10 cellular contexts compared by ENCODE assay signal in the genomic region with DNA sequence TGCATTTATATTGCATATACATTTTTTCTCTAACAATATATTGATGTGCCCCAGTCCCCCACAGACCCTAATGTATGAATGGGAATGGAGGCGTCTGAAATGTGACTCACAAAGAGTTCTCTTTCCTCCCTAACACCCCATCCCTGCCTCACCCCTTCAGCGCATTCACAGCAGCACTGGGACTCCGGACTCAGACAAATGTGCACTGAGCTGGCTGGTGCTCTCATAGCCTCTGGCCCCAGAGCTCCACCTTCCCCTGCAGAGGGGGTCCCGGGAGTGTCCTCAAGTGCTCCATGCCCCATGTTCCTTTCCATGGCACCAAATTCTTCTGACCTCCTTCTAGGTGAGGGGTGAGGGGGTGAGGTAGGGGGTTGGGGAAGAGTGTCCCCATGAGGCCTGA. TPM values are rescaled to one million over a fixed set of nuclear protein-coding genes. Genes with fewer than 3 reads are reported as not detected.
DNase-seq lines count a peak whose midpoint lies in the region; ATAC-seq, FAIRE-seq and TF ChIP-seq lines count a peak whose summit lies in the region.
"Had no signal": no experiment of that assay in that cellular context is flagged by ENCODE, and none has a peak within 500 bp of the region (broad histone marks: within the 10 kb centered on the region; RNA-seq: fewer than 3 reads in every experiment).

No MANE protein-coding gene starts in this region.

- no peaks in the 10 kb centered on the region for H3K79me2 ChIP-seq in keratinocyte (ENCODE audit: control insufficient read depth, insufficient read depth, low read length)

- H3K9ac ChIP-seq in keratinocyte (ENCODE audit: control insufficient read depth, extremely low read depth, insufficient read depth, low read length) = peak overlapping the region; percentile 94

- peaks cover 5% of the 10 kb centered on the region for H3K27me3 ChIP-seq in keratinocyte (ENCODE audit: control insufficient read depth, extremely low read depth, insufficient read depth, low read length)

- dilution Hi-C loops in keratinocyte (cut with MboI; ENCODE audit: extremely low pct_ligation_motif_present, low sequenced_read_pairs) = no loop called here

- H3K36me3 ChIP-seq in keratinocyte (ENCODE audit: control insufficient read depth in 2 of 2, extremely low read depth in 1 of 2, insufficient read depth in 2 of 2, low read length in 2 of 2) = no peaks in the 10 kb centered on the region

- no peak overlapping the region for H3K27ac ChIP-seq in keratinocyte (ENCODE audit: control insufficient read depth, insufficient read depth, low read length)

- H3K9me1 ChIP-seq in keratinocyte (ENCODE audit: control insufficient read depth, extremely low read depth, insufficient read depth, low read length) = no peaks in the 10 kb centered on the region

- peaks cover 8% of the 10 kb centered on the region for H3K4me1 Mint-ChIP-seq in activated naive CD4-positive, alpha-beta T cell treated with anti-CD3 and anti-CD28 coated beads, Interleukin-2, amount 50 U/mL, for 24 hours
- peaks cover 50% of the 10 kb centered on the region for H3K4me1 Mint-ChIP-seq in activated CD8-positive, alpha-beta T cell treated with anti-CD3 and anti-CD28 coated beads, Interleukin-2, amount 10 ng/mL, durations not matched to agents 7 days and 5 days (ENCODE audit: low read depth)
- peaks cover 12% of the 10 kb centered on the region for H3K4me1 Mint-ChIP-seq in type B pancreatic cell (ENCODE audit: unreplicated experiment)

- peaks cover 24% of the 10 kb centered on the region for H3K4me1 ChIP-seq in keratinocyte (ENCODE audit: control insufficient read depth, extremely low read depth, insufficient read depth, low read length)

- no peak for FAIRE-seq in keratinocyte (lab: Jason Lieb, UNC)

- peak overlapping the region; percentile 75 for H2AFZ ChIP-seq in keratinocyte (ENCODE audit: control insufficient read depth, low read length)

- no peak for DNase-seq in activated naive CD4-positive, alpha-beta T cell treated with Interleukin-2 at 50 U/mL for 16 hours
- no peak for DNase-seq in activated CD8-positive, alpha-beta T cell treated with anti-CD3 and anti-CD28 coated beads, Interleukin-2, amount 10 ng/mL, durations not matched to agents 7 days and 5 days
- DNase-seq in keratinocyte (ENCODE audit: low read depth, low spot score) = no peak
- no peak for DNase-seq in type B pancreatic cell (ENCODE audit: extremely low spot score, unreplicated experiment)
- no peak for DNase-seq in SKM-1 (lab: John Stamatoyannopoulos, UW; ENCODE audit: unreplicated experiment)
- no peak for DNase-seq in NCI-H2196 treated with DMSO at 0.1 percent for 48 hours (lab: John Stamatoyannopoulos, UW; ENCODE audit: unreplicated experiment)
- no peak for DNase-seq in activated CD8-positive, alpha-beta memory T cell treated with anti-CD3 and anti-CD28 coated beads for 24 hours
- DNase-seq: DMS79 had no signal

- CTCF ChIA-PET in activated CD8-positive, alpha-beta T cell treated with anti-CD3 and anti-CD28 coated beads, Interleukin-2, amount 10 ng/mL, durations not matched to agents 7 days and 5 days (lab: Charles Lee) = interaction anchor here (1.6 kb wide), 1 partner anchor 28 kb away, joined by 13 read pairs; no protein-coding TSS in a partner anchor

- H3K27ac Mint-ChIP-seq in activated naive CD4-positive, alpha-beta T cell treated with anti-CD3 and anti-CD28 coated beads, Interleukin-2, amount 50 U/mL, for 24 hours = peak overlapping the region; percentile 94
- H3K27ac Mint-ChIP-seq in activated CD8-positive, alpha-beta T cell treated with anti-CD3 and anti-CD28 coated beads, Interleukin-2, amount 10 ng/mL, durations not matched to agents 7 days and 5 days = peak overlapping the region; percentile 95
- H3K27ac Mint-ChIP-seq in type B pancreatic cell = peak overlapping the region; percentile 94

- peaks cover 2% of the 10 kb centered on the region for H3K27me3 Mint-ChIP-seq in activated naive CD4-positive, alpha-beta T cell treated with anti-CD3 and anti-CD28 coated beads, Interleukin-2, amount 50 U/mL, for 24 hours
- H3K27me3 Mint-ChIP-seq in activated CD8-positive, alpha-beta T cell treated with anti-CD3 and anti-CD28 coated beads, Interleukin-2, amount 10 ng/mL, durations not matched to agents 7 days and 5 days (ENCODE audit: low read depth) = peaks cover 21% of the 10 kb centered on the region
- peaks cover 33% of the 10 kb centered on the region for H3K27me3 Mint-ChIP-seq in type B pancreatic cell

- TF ChIP-seq CTCF in keratinocyte (optimal IDR thresholded peaks at IDR 0.05 in 1 of 3, IDR thresholded peaks at IDR 0.05 in 1 of 3, conservative IDR thresholded peaks at IDR 0.05 in 1 of 3; ENCODE audit: extremely low read depth in 1 of 3, insufficient read depth in 2 of 3, low read length in 3 of 3) = no peak
- no peak for TF ChIP-seq CTCF in type B pancreatic cell (conservative IDR thresholded peaks at IDR 0.05)

- no peaks in the 10 kb centered on the region for H3K9me3 Mint-ChIP-seq in activated naive CD4-positive, alpha-beta T cell treated with anti-CD3 and anti-CD28 coated beads, Interleukin-2, amount 50 U/mL, for 24 hours
- H3K9me3 Mint-ChIP-seq in activated CD8-positive, alpha-beta T cell treated with anti-CD3 and anti-CD28 coated beads, Interleukin-2, amount 10 ng/mL, durations not matched to agents 7 days and 5 days (ENCODE audit: insufficient read depth) = no peaks in the 10 kb centered on the region
- H3K9me3 Mint-ChIP-seq in type B pancreatic cell = no peaks in the 10 kb centered on the region

- peak overlapping the region; percentile 64 to 89 (median 88) for H3K4me3 ChIP-seq in keratinocyte (ENCODE audit: control insufficient read depth in 2 of 3, extremely low read depth in 1 of 3, insufficient read depth in 2 of 3, low read depth in 1 of 3, low read length in 3 of 3)

- POLR2A ChIA-PET in activated CD8-positive, alpha-beta T cell treated with anti-CD3 and anti-CD28 coated beads, Interleukin-2, amount 10 ng/mL, durations not matched to agents 7 days and 5 days (lab: Charles Lee) = interaction anchor here (1.1 to 2.3 kb wide), 6 partner anchors 9 to 377 kb away, joined by 3 to 17 read pairs (median 5); partner anchors contain the start of gene NPTX1

- H4K20me1 ChIP-seq in keratinocyte (ENCODE audit: control insufficient read depth, extremely low read depth, insufficient read depth, low read length) = no peaks in the 10 kb centered on the region

- H3K4me2 ChIP-seq in keratinocyte (ENCODE audit: control insufficient read depth, extremely low read depth, insufficient read depth, low read depth, low read length) = peak overlapping the region; percentile 96

- no peak for ATAC-seq in activated CD8-positive, alpha-beta T cell treated with anti-CD3 and anti-CD28 coated beads, Interleukin-2, amount 10 ng/mL, durations not matched to agents 7 days and 5 days

- no peaks in the 10 kb centered on the region for H3K36me3 Mint-ChIP-seq in activated naive CD4-positive, alpha-beta T cell treated with anti-CD3 and anti-CD28 coated beads, Interleukin-2, amount 50 U/mL, for 24 hours
- no peaks in the 10 kb centered on the region for H3K36me3 Mint-ChIP-seq in activated CD8-positive, alpha-beta T cell treated with anti-CD3 and anti-CD28 coated beads, Interleukin-2, amount 10 ng/mL, durations not matched to agents 7 days and 5 days (ENCODE audit: low read depth)
- H3K36me3 Mint-ChIP-seq in type B pancreatic cell = no peaks in the 10 kb centered on the region

- peak overlapping the region; percentile 97 for H3K4me3 Mint-ChIP-seq in activated naive CD4-positive, alpha-beta T cell treated with anti-CD3 and anti-CD28 coated beads, Interleukin-2, amount 50 U/mL, for 24 hours
- H3K4me3 Mint-ChIP-seq in activated CD8-positive, alpha-beta T cell treated with anti-CD3 and anti-CD28 coated beads, Interleukin-2, amount 10 ng/mL, durations not matched to agents 7 days and 5 days = peak overlapping the region; percentile 94
- H3K4me3 Mint-ChIP-seq in type B pancreatic cell = peak overlapping the region; percentile 92

- H3K9me3 ChIP-seq in keratinocyte (ENCODE audit: control insufficient read depth, low read depth, low read length) = no peaks in the 10 kb centered on the region

RNA-seq across cellular contexts. Expression of gene NPTX1, which starts 20.6 kb away (rescaled TPM):
- 10 to 100 TPM; 16.7 to 18.9 TPM for total RNA-seq in activated CD8-positive, alpha-beta T cell treated with anti-CD3 and anti-CD28 coated beads, Interleukin-2, amount 10 ng/mL, durations not matched to agents 7 days and 5 days
- 0.01 to 0.03 TPM (median 0.02 TPM) in 3 replicates for polyA plus RNA-seq in keratinocyte
- not detected for polyA plus RNA-seq in keratinocyte (2011; ENCODE audit: low read depth)
- not detected in 2 replicates for polyA plus RNA-seq in keratinocyte (2011; cell fraction: cytosol; rRNA removed)
- polyA plus RNA-seq in keratinocyte (2011; cell fraction: nucleus; rRNA removed) = 0.01 and 0.04 TPM in 2 replicates
- polyA plus RNA-seq in keratinocyte (2012; ENCODE audit: low replicate concordance) = 0.08 and 0.13 TPM in 2 replicates
- 0.26 TPM in 1 of 3 replicates, not detected in the others for polyA minus RNA-seq in keratinocyte
- polyA minus RNA-seq in keratinocyte (2011; cell fraction: cytosol; rRNA and poly(A)+ RNA removed) = 0.58 TPM
- not detected in 2 replicates for polyA minus RNA-seq in keratinocyte (2011; cell fraction: nucleus; rRNA and poly(A)+ RNA removed)
- total RNA-seq in type B pancreatic cell (ENCODE audit: low replicate concordance) = 1.7 and 4.7 TPM in 2 replicates
- total RNA-seq: subcutaneous adipose tissue had no signal

RNA-seq across cellular contexts. Expression of gene ENDOV, which starts 40.8 kb away (rescaled TPM):
- 10 to 100 TPM; 15.7 to 18.7 TPM for total RNA-seq in activated CD8-positive, alpha-beta T cell treated with anti-CD3 and anti-CD28 coated beads, Interleukin-2, amount 10 ng/mL, durations not matched to agents 7 days and 5 days
- polyA plus RNA-seq in keratinocyte = 10.9 to 18.3 TPM (median 13.1 TPM) in 3 replicates
- polyA plus RNA-seq in keratinocyte (2011; ENCODE audit: low read depth) = 6.7 TPM
- 7.8 and 17.9 TPM in 2 replicates for polyA plus RNA-seq in keratinocyte (2011; cell fraction: cytosol; rRNA removed)
- polyA plus RNA-seq in keratinocyte (2011; cell fraction: nucleus; rRNA removed) = 25.5 and 33.3 TPM in 2 replicates
- polyA plus RNA-seq in keratinocyte (2012; ENCODE audit: low replicate concordance) = 14.6 and 20.3 TPM in 2 replicates
- 7.5 to 23.1 TPM (median 13.4 TPM) in 3 replicates for polyA minus RNA-seq in keratinocyte
- polyA minus RNA-seq in keratinocyte (2011; cell fraction: cytosol; rRNA and poly(A)+ RNA removed) = 16.5 TPM
- 10.2 and 18.8 TPM in 2 replicates for polyA minus RNA-seq in keratinocyte (2011; cell fraction: nucleus; rRNA and poly(A)+ RNA removed)
- total RNA-seq in type B pancreatic cell (ENCODE audit: low replicate concordance) = 30.7 and 38.9 TPM in 2 replicates
